16 cellular contexts compared by ENCODE assay signal in the genomic region with DNA sequence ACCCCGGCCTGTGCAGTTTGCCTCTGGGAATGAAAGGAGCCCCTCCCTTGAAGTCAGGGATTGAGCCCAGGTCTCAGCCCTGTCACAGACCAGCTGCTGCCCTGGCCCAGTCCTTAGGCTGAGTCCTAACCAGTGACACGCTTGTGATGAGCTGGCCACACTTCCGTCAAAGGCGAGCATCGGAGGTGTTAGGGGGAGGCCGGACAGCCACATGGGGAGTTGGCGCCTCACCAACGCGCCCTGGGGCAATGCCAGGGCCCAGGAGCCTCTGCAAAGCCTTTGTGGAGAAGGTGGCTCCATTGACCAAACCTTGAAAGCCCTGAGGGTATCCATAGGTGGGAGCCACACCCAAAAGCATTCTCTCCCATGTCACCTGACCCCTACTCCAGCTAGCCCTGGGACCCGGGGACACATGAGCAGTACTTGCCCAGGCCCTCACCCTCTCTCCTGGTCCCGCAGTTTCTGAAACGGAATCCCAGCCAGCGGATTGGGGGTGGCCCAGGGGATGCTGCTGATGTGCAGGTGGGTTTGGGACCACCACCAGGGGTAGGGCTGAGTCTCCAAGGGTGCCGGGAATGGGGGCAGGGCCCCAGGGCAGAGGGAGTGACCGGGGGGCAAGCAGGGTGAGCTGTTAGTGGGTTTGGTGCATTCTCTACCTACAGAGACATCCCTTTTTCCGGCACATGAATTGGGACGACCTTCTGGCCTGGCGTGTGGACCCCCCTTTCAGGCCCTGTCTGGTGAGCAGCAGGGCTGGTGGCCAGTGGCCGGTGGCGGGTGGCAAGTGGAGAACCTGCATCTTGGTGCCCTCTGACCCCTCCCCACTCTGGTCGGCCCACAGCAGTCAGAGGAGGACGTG. TPM values are rescaled to one million over a fixed set of nuclear protein-coding genes. Genes with fewer than 3 reads are reported as not detected.
A peak's percentile ranks its signal among the peaks of the same experiment; 100 is the strongest.
DNase-seq lines count a peak whose midpoint lies in the region; ATAC-seq and TF ChIP-seq lines count a peak whose summit lies in the region.
"Had no signal": no experiment of that assay in that cellular context is flagged by ENCODE, and none has a peak within 500 bp of the region (broad histone marks: within the 10 kb centered on the region; RNA-seq: fewer than 3 reads in every experiment).

No MANE protein-coding gene starts in this region.

- no peaks in the 10 kb centered on the region for H3K27me3 ChIP-seq in CD8-positive, alpha-beta memory T cell (ENCODE audit: insufficient read depth, low read length, poor library complexity, severe bottlenecking)
- no peaks in the 10 kb centered on the region for H3K27me3 ChIP-seq in HL-60 (ENCODE audit: insufficient read depth, poor library complexity, severe bottlenecking)
- H3K27me3 ChIP-seq: left lung, sigmoid colon had no signal

- H3K9me3 ChIP-seq in CD8-positive, alpha-beta memory T cell (ENCODE audit: low read length) = no peaks in the 10 kb centered on the region
- H3K9me3 ChIP-seq: left lung, sigmoid colon had no signal

- ATAC-seq in activated T-cell treated with anti-CD3 and anti-CD28 coated beads, Interleukin-2, amount 50 U/mL, for 4 hours = no peak
- peak; percentile 59 to 82 for ATAC-seq in natural killer cell treated with Interleukin-12 subunit alpha and Interleukin-12 subunit beta and Interleukin-15 and Interleukin-18, amount 100 ng/mL, for 72 hours
- no peak for ATAC-seq in HG03342 (IDR thresholded peaks at IDR 0.05; ENCODE audit: unreplicated experiment)
- ATAC-seq: left lung had no signal

- H3K36me3 Mint-ChIP-seq in CD8-positive, alpha-beta memory T cell = peaks cover 0 to 63% (median 6%) of the 10 kb centered on the region in 3 donors
- H3K36me3 Mint-ChIP-seq in activated T-cell treated with anti-CD3 and anti-CD28 coated beads, Interleukin-2, amount 50 U/mL, for 4 hours (ENCODE audit: insufficient read depth) = peaks cover 20% of the 10 kb centered on the region
- no peaks in the 10 kb centered on the region for H3K36me3 Mint-ChIP-seq in natural killer cell treated with Interleukin-12 subunit alpha and Interleukin-12 subunit beta and Interleukin-15 and Interleukin-18, amount 100 ng/mL, for 72 hours

- peaks cover 61% of the 10 kb centered on the region for H3K4me1 ChIP-seq in CD8-positive, alpha-beta memory T cell (ENCODE audit: insufficient read depth, low read length)

- H3K27ac Mint-ChIP-seq in CD8-positive, alpha-beta memory T cell = peak overlapping the region; percentile 71 to 98 (median 86)
- peak overlapping the region; percentile 92 to 96 for H3K27ac Mint-ChIP-seq in natural killer cell treated with Interleukin-12 subunit alpha and Interleukin-12 subunit beta and Interleukin-15 and Interleukin-18, amount 100 ng/mL, for 72 hours

- peaks cover 25% of the 10 kb centered on the region for H3K36me3 ChIP-seq in CD8-positive, alpha-beta memory T cell (ENCODE audit: insufficient read depth, low read length)

- CTCF ChIA-PET in CD8-positive, alpha-beta memory T cell (lab: Charles Lee) = interaction anchor here (0.9 to 4.5 kb wide), 6 partner anchors 21 to 71 kb away, joined by 3 to 23 read pairs (median 4); partner anchors contain the start of genes PPP1CA, RAD9A and TBC1D10C

- TF ChIP-seq CTCF in HL-60 (IDR thresholded peaks at IDR 0.05; ENCODE audit: insufficient read depth, low read length) = no peak

- POLR2A ChIA-PET in CD8-positive, alpha-beta memory T cell (lab: Charles Lee) = interaction anchor here (0.6 to 10.1 kb wide), 10 partner anchors 9 to 58 kb away, joined by 3 to 203 read pairs (median 4); partner anchors contain the start of genes CORO1B, PPP1CA and TBC1D10C

- H3K4me3 Mint-ChIP-seq in CD8-positive, alpha-beta memory T cell = peak overlapping the region; percentile 61 to 99 (median 97)
- peak overlapping the region; percentile 38 for H3K4me3 Mint-ChIP-seq in activated T-cell treated with anti-CD3 and anti-CD28 coated beads, Interleukin-2, amount 50 U/mL, for 4 hours
- H3K4me3 Mint-ChIP-seq in natural killer cell treated with Interleukin-12 subunit alpha and Interleukin-12 subunit beta and Interleukin-15 and Interleukin-18, amount 100 ng/mL, for 72 hours = peak overlapping the region; percentile 78

- H3K4me3 ChIP-seq in CD8-positive, alpha-beta memory T cell (ENCODE audit: low read length) = peak overlapping the region; percentile 95
- no peak overlapping the region for H3K4me3 ChIP-seq in HL-60 (replicated peaks; ENCODE audit: insufficient read depth, low read length)
- H3K4me3 ChIP-seq: left lung, sigmoid colon had no signal

- peaks cover 32 to 79% (median 37%) of the 10 kb centered on the region in 3 donors for H3K4me1 Mint-ChIP-seq in CD8-positive, alpha-beta memory T cell
- H3K4me1 Mint-ChIP-seq in activated T-cell treated with anti-CD3 and anti-CD28 coated beads, Interleukin-2, amount 50 U/mL, for 4 hours (ENCODE audit: low read depth) = peaks cover 48% of the 10 kb centered on the region
- peaks cover 31 to 40% of the 10 kb centered on the region in 2 donors for H3K4me1 Mint-ChIP-seq in natural killer cell treated with Interleukin-12 subunit alpha and Interleukin-12 subunit beta and Interleukin-15 and Interleukin-18, amount 100 ng/mL, for 72 hours (ENCODE audit: low read depth in 2 of 2)

- peak overlapping the region; percentile 31 for H3K27ac ChIP-seq in CD8-positive, alpha-beta memory T cell (ENCODE audit: low read depth, low read length)
- H3K27ac ChIP-seq in HL-60 (replicated peaks) = peak overlapping the region; percentile 17; the same call in 1 of the 2 replicates
- H3K27ac ChIP-seq: left lung, sigmoid colon had no signal

- H3K9me3 Mint-ChIP-seq in CD8-positive, alpha-beta memory T cell = no peaks in the 10 kb centered on the region
- no peaks in the 10 kb centered on the region for H3K9me3 Mint-ChIP-seq in activated T-cell treated with anti-CD3 and anti-CD28 coated beads, Interleukin-2, amount 50 U/mL, for 4 hours
- H3K9me3 Mint-ChIP-seq in natural killer cell treated with Interleukin-12 subunit alpha and Interleukin-12 subunit beta and Interleukin-15 and Interleukin-18, amount 100 ng/mL, for 72 hours = no peaks in the 10 kb centered on the region

- no peaks in the 10 kb centered on the region for H3K27me3 Mint-ChIP-seq in CD8-positive, alpha-beta memory T cell
- no peaks in the 10 kb centered on the region for H3K27me3 Mint-ChIP-seq in activated T-cell treated with anti-CD3 and anti-CD28 coated beads, Interleukin-2, amount 50 U/mL, for 4 hours (ENCODE audit: low read depth)
- H3K27me3 Mint-ChIP-seq in natural killer cell treated with Interleukin-12 subunit alpha and Interleukin-12 subunit beta and Interleukin-15 and Interleukin-18, amount 100 ng/mL, for 72 hours = no peaks in the 10 kb centered on the region

- peak in 2 of 5 donors; percentile 21 to 30 for DNase-seq in CD8-positive, alpha-beta memory T cell
- no peak for DNase-seq in HL-60 (ENCODE audit: low read depth in 1 of 2, low spot score in 1 of 2)
- no peak for DNase-seq in activated T-cell treated with anti-CD3 and anti-CD28 coated beads, Interleukin-2, amount 50 U/mL, for 4 hours
- DNase-seq in natural killer cell treated with Interleukin-12 subunit alpha and Interleukin-12 subunit beta and Interleukin-15 and Interleukin-18, amount 100 ng/mL, for 72 hours (ENCODE audit: low spot score) = peak; percentile 85
- no peak for DNase-seq in iPS-NIHi11 (ENCODE audit: low spot score)
- no peak for DNase-seq in NCI-H2107 treated with DMSO at 0.1 percent for 48 hours (lab: John Stamatoyannopoulos, UW; ENCODE audit: unreplicated experiment)
- DNase-seq: COR-L47, hippocampal formation, NCI-H748 treated with DMSO at 0.1 percent for 48 hours, SIG-M5, sigmoid colon had no signal

RNA-seq across cellular contexts. Expression of gene PTPRCAP, which starts 3.7 kb away (rescaled TPM):
- total RNA-seq in CD8-positive, alpha-beta memory T cell = 100 to 1,000 TPM; 145 to 163 TPM
- polyA plus RNA-seq in CD8-positive, alpha-beta memory T cell = 1,075 TPM
- total RNA-seq in activated T-cell treated with anti-CD3 and anti-CD28 coated beads, Interleukin-2, amount 50 U/mL, for 4 hours = 100 to 1,000 TPM in 2 of 3 donors, 10 to 100 TPM in 1; 61.5 to 114 (median 108) TPM
- total RNA-seq in natural killer cell treated with Interleukin-12 subunit alpha and Interleukin-12 subunit beta and Interleukin-15 and Interleukin-18, amount 100 ng/mL, for 72 hours = 100 to 1,000 TPM; 198 to 266 TPM
- total RNA-seq: temporal lobe had no signal

RNA-seq across cellular contexts. Expression of gene RPS6KB2, which starts 5.5 kb away (rescaled TPM):
- 10 to 100 TPM; 86.0 to 88.4 TPM for total RNA-seq in CD8-positive, alpha-beta memory T cell
- 54.0 TPM for polyA plus RNA-seq in CD8-positive, alpha-beta memory T cell
- 10 to 100 TPM; 90.3 to 97.2 (median 92.7) TPM for total RNA-seq in activated T-cell treated with anti-CD3 and anti-CD28 coated beads, Interleukin-2, amount 50 U/mL, for 4 hours
- total RNA-seq in natural killer cell treated with Interleukin-12 subunit alpha and Interleukin-12 subunit beta and Interleukin-15 and Interleukin-18, amount 100 ng/mL, for 72 hours = 100 to 1,000 TPM in 1 of 2 donors, 10 to 100 TPM in 1; 95.8 to 112 TPM

RNA-seq across cellular contexts. Expression of gene CORO1B, which starts 9.5 kb away (rescaled TPM):
- 10 to 100 TPM; 90.3 to 92.8 TPM for total RNA-seq in CD8-positive, alpha-beta memory T cell
- 12.2 TPM for polyA plus RNA-seq in CD8-positive, alpha-beta memory T cell
- total RNA-seq in activated T-cell treated with anti-CD3 and anti-CD28 coated beads, Interleukin-2, amount 50 U/mL, for 4 hours = 100 to 1,000 TPM in 2 of 3 donors, 10 to 100 TPM in 1; 97.5 to 139 (median 114) TPM
- 10 to 100 TPM; 24.1 to 29.0 TPM for total RNA-seq in natural killer cell treated with Interleukin-12 subunit alpha and Interleukin-12 subunit beta and Interleukin-15 and Interleukin-18, amount 100 ng/mL, for 72 hours

RNA-seq across cellular contexts. Expression of gene CARNS1, which starts 18.3 kb away (rescaled TPM):
- 1 to 10 TPM; 2.0 to 2.7 TPM for total RNA-seq in CD8-positive, alpha-beta memory T cell
- polyA plus RNA-seq in CD8-positive, alpha-beta memory T cell = 1.8 TPM
- 1 to 10 TPM; 1.4 to 2.2 (median 1.5) TPM for total RNA-seq in activated T-cell treated with anti-CD3 and anti-CD28 coated beads, Interleukin-2, amount 50 U/mL, for 4 hours
- total RNA-seq in natural killer cell treated with Interleukin-12 subunit alpha and Interleukin-12 subunit beta and Interleukin-15 and Interleukin-18, amount 100 ng/mL, for 72 hours = 1 to 10 TPM; 2.3 to 4.9 TPM

RNA-seq across cellular contexts. Expression of gene GPR152, which starts 18.8 kb away (rescaled TPM):
- not detected for total RNA-seq in CD8-positive, alpha-beta memory T cell
- polyA plus RNA-seq in CD8-positive, alpha-beta memory T cell = 0.87 TPM
- not detected for total RNA-seq in activated T-cell treated with anti-CD3 and anti-CD28 coated beads, Interleukin-2, amount 50 U/mL, for 4 hours
- not detected for total RNA-seq in natural killer cell treated with Interleukin-12 subunit alpha and Interleukin-12 subunit beta and Interleukin-15 and Interleukin-18, amount 100 ng/mL, for 72 hours
- total RNA-seq: chondrocyte, left lung, sigmoid colon, temporal lobe had no signal
- polyA plus RNA-seq: esophagus, sigmoid colon had no signal

Comparison
In these comparisons a context has a peak if more than half of its experiments do, and no peak if none do; other contexts are left out.
1. H3K4me3 Mint-ChIP-seq: peak in every context shown above with its lines; median percentile 97 in CD8-positive, alpha-beta memory T cell; 78 in natural killer cell treated with Interleukin-12 subunit alpha and Interleukin-12 subunit beta and Interleukin-15 and Interleukin-18, amount 100 ng/mL, for 72 hours; 38 in activated T-cell treated with anti-CD3 and anti-CD28 coated beads, Interleukin-2, amount 50 U/mL, for 4 hours.
2. ATAC-seq: peak in natural killer cell treated with Interleukin-12 subunit alpha and Interleukin-12 subunit beta and Interleukin-15 and Interleukin-18, amount 100 ng/mL, for 72 hours (2 of 2); none in activated T-cell treated with anti-CD3 and anti-CD28 coated beads, Interleukin-2, amount 50 U/mL, for 4 hours (0 of 2) and HG03342 (single experiment).